In the genomic region with DNA sequence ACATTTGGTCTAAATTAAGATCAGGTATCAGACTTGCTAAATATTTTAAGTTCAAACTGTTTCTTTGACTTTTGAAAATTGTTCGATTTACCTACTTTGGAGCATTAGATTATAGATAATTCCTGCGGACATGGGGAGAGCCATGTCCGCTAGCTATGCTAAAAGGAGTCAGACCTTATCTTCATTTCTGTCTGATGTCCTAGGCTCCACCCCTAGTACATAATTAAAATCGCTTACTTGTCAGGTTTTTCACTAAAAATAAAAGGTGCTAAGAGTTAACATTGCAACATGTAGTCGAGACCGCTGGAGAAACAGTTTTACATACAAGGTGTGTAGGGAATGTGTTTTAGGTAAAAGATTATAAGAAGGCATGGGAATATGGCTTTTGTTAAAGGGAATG, we compare ENCODE assay signal across 4 cellular contexts.
DNase-seq lines count a peak whose midpoint lies in the region; ATAC-seq, FAIRE-seq and TF ChIP-seq lines count a peak whose summit lies in the region.
"Not testable (repeated sequence)": the region's sequence is repeated elsewhere in the genome, so short reads cannot be mapped to it uniquely, and the experiment has no call there.

No MANE protein-coding gene starts in this region.

- not testable (repeated sequence) for H3K9me1 ChIP-seq in K562 (ENCODE audit: control insufficient read depth, insufficient read depth, low read length)

- not testable (repeated sequence) for ATAC-seq in K562

- not testable (repeated sequence) for H3K27me3 ChIP-seq in K562 (ENCODE audit: control insufficient read depth in 2 of 2, insufficient read depth in 2 of 2, low read length in 2 of 2)

- CTCF ChIA-PET in K562 (lab: Yijun Ruan, JAX; ENCODE audit: low intra/inter-chr PET ratio), result interaction anchor here (0.6 kb wide), 1 partner anchor 107 kb away, joined by 3 read pairs; no protein-coding TSS in a partner anchor

- intact Hi-C loops in K562 (cut with micrococcal nuclease), result not testable (repeated sequence)

- not testable (repeated sequence) for H3K79me2 ChIP-seq in K562 (ENCODE audit: control insufficient read depth, insufficient read depth, low read length)

- H3K9me3 ChIP-seq in K562 (replicated peaks; ENCODE audit: control insufficient read depth, insufficient read depth, low read depth, low read length), result not testable (repeated sequence)

- not testable (repeated sequence) for BruUV-seq in K562 (replicated peaks; lab: Mats Ljungman, UMichigan)

- not testable (repeated sequence) for H3K27ac ChIP-seq in K562 (ENCODE audit: extremely low read depth, low read depth, low read length)

- in situ Hi-C loops in K562 (cut with MboI), result not testable (repeated sequence)

- not testable (repeated sequence) for TF ChIP-seq RAD21 in K562 (CRISPR knock-in tag; conservative IDR thresholded peaks at IDR 0.05 in 1 of 2, IDR thresholded peaks at IDR 0.05 in 1 of 2)

- H3K4me3 ChIP-seq in K562, result not testable (repeated sequence)

- not testable (repeated sequence) for H2AFZ ChIP-seq in K562 (ENCODE audit: low read depth, low read length)

- H3K36me3 ChIP-seq in K562 (ENCODE audit: control insufficient read depth, insufficient read depth, low read length), result not testable (repeated sequence)

- not testable (repeated sequence) for H3K4me2 ChIP-seq in K562 (ENCODE audit: insufficient read depth, low read length)

- peak; percentile 65 for FAIRE-seq in G401.6 (lab: Jason Lieb, UNC)
- peak; percentile 29 for FAIRE-seq in TTC549 (lab: Jason Lieb, UNC)
- not testable (repeated sequence) for FAIRE-seq in K562 (lab: Jason Lieb, UNC)
- peak; percentile 18 for FAIRE-seq in colon (lab: Jason Lieb, UNC)

- not testable (repeated sequence) for TF ChIP-seq EP300 in K562 (IDR thresholded peaks at IDR 0.05; ENCODE audit: low read length)

- not testable (repeated sequence) for H4K20me1 ChIP-seq in K562 (replicated peaks; ENCODE audit: control insufficient read depth, insufficient read depth, low read length)

- 30% methylated on average over 6 of the region's 6 CpGs for WGBS in K562 (ENCODE audit: insufficient coverage, low coverage, missing lambda C conversion rate)

- TF ChIP-seq CTCF in K562 (IDR thresholded peaks at IDR 0.05 in 2 of 3, conservative IDR thresholded peaks at IDR 0.05 in 1 of 3; ENCODE audit: insufficient read depth in 2 of 3, low read depth in 1 of 3, low read length in 3 of 3), result not testable (repeated sequence)

- H3K4me1 ChIP-seq in K562 (replicated peaks in 1 of 2; ENCODE audit: control insufficient read depth in 2 of 2, insufficient read depth in 2 of 2, low read length in 2 of 2), result peaks cover 0 to 14% of the 10 kb centered on the region in 2 experiments; a peak in 2 of 5 replicates

- TF ChIP-seq POLR2A in K562 (conservative IDR thresholded peaks at IDR 0.05), result not testable (repeated sequence)

- POLR2A ChIA-PET in K562 (lab: Yijun Ruan, JAX), result interaction anchor here (1.1 to 2.7 kb wide), 3 partner anchors 10 to 72 kb away, joined by 3 to 9 read pairs (median 5); no protein-coding TSS in a partner anchor

- not testable (repeated sequence) for H3K9ac ChIP-seq in K562 (ENCODE audit: insufficient read depth in 1 of 2, low read depth in 2 of 2, low read length in 2 of 2)

- DNase-seq in K562 (ENCODE audit: extremely low read depth in 1 of 4, low spot score in 3 of 4), result not testable (repeated sequence)

TF ChIP-seq in K562, 482 proteins besides CTCF, POLR2A, EP300 and RAD21:
- peak; percentile 60; the same call in 1 of the 2 replicates for TF ChIP-seq C11orf30 (IDR thresholded peaks at IDR 0.05; ENCODE audit: low read depth)
- TF ChIP-seq ZNF639 (CRISPR knock-in tag; conservative IDR thresholded peaks at IDR 0.05 in 1 of 2, IDR thresholded peaks at IDR 0.05 in 1 of 2), result 0 out of 4 replicates have a peak, but pooled peaks of 1 of the 2 experiments have one; percentile 38
- peak; percentile 62; the same call in 1 of the 2 replicates for TF ChIP-seq ZNF316 (IDR thresholded peaks at IDR 0.05)
- 0 out of 2 replicates have a peak, but pooled peaks have one; percentile 15 for TF ChIP-seq HDAC2 (IDR thresholded peaks at IDR 0.05)
- TF ChIP-seq ZNF12 (CRISPR knock-in tag; IDR thresholded peaks at IDR 0.05), result peak; percentile 76; the same call in 1 of the 2 replicates
- 0 out of 2 replicates have a peak, but pooled peaks have one; percentile 27 for TF ChIP-seq ZNF41 (CRISPR knock-in tag; conservative IDR thresholded peaks at IDR 0.05)
- TF ChIP-seq SMARCE1 (IDR thresholded peaks at IDR 0.05), result 0 out of 2 replicates have a peak, but pooled peaks have one; percentile 16
